12 cellular contexts compared by ENCODE assay signal in genomic region chr12:116121453-116121871, GRCh38.
DNase-seq lines count a peak whose midpoint lies in the region; ATAC-seq and TF ChIP-seq lines count a peak whose summit lies in the region.
"Had no signal": no experiment of that assay in that cellular context is flagged by ENCODE, and none has a peak within 500 bp of the region (broad histone marks: within the 10 kb centered on the region; RNA-seq: fewer than 3 reads in every experiment).

No MANE protein-coding gene starts in this region.

- CTCF ChIA-PET in MCF 10A (lab: Yijun Ruan, JAX), result interaction anchor here (0.6 kb wide), 1 partner anchor 53 kb away, joined by 3 read pairs; no protein-coding TSS in a partner anchor

- no TSS peak for BruUV-seq in MCF 10A (replicated peaks; lab: Mats Ljungman, UMichigan)

- no peak overlapping the region for H3K23ac ChIP-seq in mesendoderm (ENCODE audit: low read length)

- WGBS in spleen, 5 donors, result 19 to 33% (median 26%) methylated on average over 2 of the region's 2 CpGs
- no CpG with 5 or more reads among the region's 2 CpGs for WGBS in mesendoderm (ENCODE audit: extremely low coverage, insufficient coverage, low lambda C conversion rate)

- peak overlapping the region in 1 of 2 donors; percentile 1 for H3K27ac ChIP-seq in breast epithelium
- peak overlapping the region; percentile 99 for H3K27ac ChIP-seq in SJCRH30
- H3K27ac ChIP-seq in spleen, result peak overlapping the region in 1 of 8 donors; percentile 8
- no peak overlapping the region for H3K27ac ChIP-seq in mesendoderm (ENCODE audit: low read depth, low read length)
- H3K27ac ChIP-seq: prostate gland had no signal

- H3K4me3 Mint-ChIP-seq in MCF 10A (ENCODE audit: unreplicated experiment), result peak overlapping the region; percentile 42
- peak overlapping the region; percentile 49 to 54 for H3K4me3 Mint-ChIP-seq in stimulated activated naive CD8-positive, alpha-beta T cell treated with anti-CD3 and anti-CD28 coated beads, Interleukin-15, amount 100 ng/mL, for 72 hours

- no peak overlapping the region for H4K5ac ChIP-seq in mesendoderm (ENCODE audit: low read length)

- H3K9me3 Mint-ChIP-seq in MCF 10A (ENCODE audit: unreplicated experiment), result no peaks in the 10 kb centered on the region
- no peaks in the 10 kb centered on the region for H3K9me3 Mint-ChIP-seq in stimulated activated naive CD8-positive, alpha-beta T cell treated with anti-CD3 and anti-CD28 coated beads, Interleukin-15, amount 100 ng/mL, for 72 hours

- H3K4ac ChIP-seq in mesendoderm (ENCODE audit: low read depth, low read length), result no peak overlapping the region

- intact Hi-C loops in MCF 10A (cut with micrococcal nuclease), result no loop called here
- intact Hi-C loops in breast epithelium (cut with DNase I; ENCODE audit: low total_unique reads), result no loop called here
- intact Hi-C loops in spleen (cut with DNase I; ENCODE audit: low total_unique reads), result no loop called here

- no peaks in the 10 kb centered on the region for H3K27me3 Mint-ChIP-seq in MCF 10A (ENCODE audit: insufficient read depth, unreplicated experiment)
- H3K27me3 Mint-ChIP-seq in stimulated activated naive CD8-positive, alpha-beta T cell treated with anti-CD3 and anti-CD28 coated beads, Interleukin-15, amount 100 ng/mL, for 72 hours, result no peaks in the 10 kb centered on the region

- peak overlapping the region in 1 of 3 donors; percentile 27 for H3K4me3 ChIP-seq in breast epithelium
- no peak overlapping the region; the same call in 1 of the 2 replicates for H3K4me3 ChIP-seq in SJCRH30
- H3K4me3 ChIP-seq in spleen, result peak overlapping the region in 1 of 8 donors; percentile 19
- H3K4me3 ChIP-seq in mesendoderm (ENCODE audit: low read length), result no peak overlapping the region
- H3K4me3 ChIP-seq: heart right ventricle, prostate gland had no signal

- DNase-seq in MCF 10A (ENCODE audit: unreplicated experiment) (peak; percentile 42), breast epithelium (ENCODE audit: low spot score in 2 of 2) (no peak), SJCRH30 (peak; percentile 50 to 77), fibroblast of peridontal ligament (ENCODE audit: extremely low read depth) (peak; percentile 73), spleen (no peak), mesendoderm (no peak)
- DNase-seq in stimulated activated naive CD8-positive, alpha-beta T cell treated with anti-CD3 and anti-CD28 coated beads, Interleukin-15, amount 100 ng/mL, for 72 hours, result no peak
- DNase-seq: Calu3, heart right ventricle, SIG-M5 had no signal

- POLR2A ChIA-PET in MCF 10A (lab: Yijun Ruan, JAX), result interaction anchor here (0.6 to 3.0 kb wide), 11 partner anchors 9 to 147 kb away, joined by 3 to 17 read pairs (median 3); no protein-coding TSS in a partner anchor

- H3K4me1 ChIP-seq in breast epithelium (peaks cover 7 to 17% of the 10 kb centered on the region in 2 donors), SJCRH30 (peaks cover 60% of the 10 kb centered on the region), spleen (peaks cover 24 to 97% (median 64%) of the 10 kb centered on the region in 6 donors), mesendoderm (ENCODE audit: control insufficient read depth, low read depth, low read length) (peaks cover 10% of the 10 kb centered on the region)

- H3K9ac ChIP-seq in mesendoderm (ENCODE audit: low read length), result no peak overlapping the region

- H3K4me1 Mint-ChIP-seq in MCF 10A (ENCODE audit: insufficient read depth, unreplicated experiment), result peaks cover 39% of the 10 kb centered on the region
- peaks cover 56% of the 10 kb centered on the region for H3K4me1 Mint-ChIP-seq in stimulated activated naive CD8-positive, alpha-beta T cell treated with anti-CD3 and anti-CD28 coated beads, Interleukin-15, amount 100 ng/mL, for 72 hours

- no peak for TF ChIP-seq CTCF in MCF 10A (IDR thresholded peaks at IDR 0.05; ENCODE audit: unreplicated experiment)
- no peak for TF ChIP-seq CTCF in breast epithelium (IDR thresholded peaks at IDR 0.05)
- no peak for TF ChIP-seq CTCF in spleen (IDR thresholded peaks at IDR 0.05 in 8 of 11, conservative IDR thresholded peaks at IDR 0.05 in 3 of 11)

- H3K4me2 ChIP-seq in mesendoderm (ENCODE audit: low read length), result no peak overlapping the region

- no peaks in the 10 kb centered on the region for H3K27me3 ChIP-seq in breast epithelium
- no peaks in the 10 kb centered on the region for H3K27me3 ChIP-seq in SJCRH30
- no peaks in the 10 kb centered on the region for H3K27me3 ChIP-seq in spleen (replicated peaks in 1 of 7)
- no peaks in the 10 kb centered on the region for H3K27me3 ChIP-seq in mesendoderm (ENCODE audit: insufficient read depth, low read length, poor library complexity)
- H3K27me3 ChIP-seq: heart right ventricle had no signal

- H3K79me1 ChIP-seq in mesendoderm (ENCODE audit: low read length), result peaks cover 7% of the 10 kb centered on the region

- H3K27ac Mint-ChIP-seq in MCF 10A (ENCODE audit: low read depth, unreplicated experiment), result no peak overlapping the region
- peak overlapping the region; percentile 6 to 67 for H3K27ac Mint-ChIP-seq in stimulated activated naive CD8-positive, alpha-beta T cell treated with anti-CD3 and anti-CD28 coated beads, Interleukin-15, amount 100 ng/mL, for 72 hours

- no peak for TF ChIP-seq POLR2A in breast epithelium (IDR thresholded peaks at IDR 0.05)
- TF ChIP-seq POLR2A in spleen (IDR thresholded peaks at IDR 0.05), result no peak

- no peaks in the 10 kb centered on the region for H3K36me3 Mint-ChIP-seq in MCF 10A (ENCODE audit: insufficient read depth, unreplicated experiment)

- peak; percentile 33 for ATAC-seq in stimulated activated naive CD8-positive, alpha-beta T cell treated with anti-CD3 and anti-CD28 coated beads, Interleukin-15, amount 100 ng/mL, for 72 hours
- ATAC-seq in GM21528 (IDR thresholded peaks at IDR 0.05; ENCODE audit: low FRiP score, unreplicated experiment), result no peak

- H3K18ac ChIP-seq in mesendoderm (ENCODE audit: low read length), result no peak overlapping the region

- peaks cover 39% of the 10 kb centered on the region for H3K79me2 ChIP-seq in mesendoderm (ENCODE audit: control insufficient read depth, insufficient read depth, low read length)

- H2BK120ac ChIP-seq in mesendoderm (ENCODE audit: low read depth, low read length), result no peak overlapping the region

- H2BK15ac ChIP-seq in mesendoderm (replicated peaks; ENCODE audit: low read depth), result no peak overlapping the region

- no peak overlapping the region for H4K8ac ChIP-seq in mesendoderm (ENCODE audit: low read depth, low read length)

- H3K9me3 ChIP-seq in breast epithelium (no peaks in the 10 kb centered on the region), SJCRH30 (replicated peaks) (no peaks in the 10 kb centered on the region), spleen (no peaks in the 10 kb centered on the region)
- H3K9me3 ChIP-seq: heart right ventricle, prostate gland had no signal

- no peak overlapping the region for H3K56ac ChIP-seq in mesendoderm (ENCODE audit: low read length)

- H2BK5ac ChIP-seq in mesendoderm (ENCODE audit: low read length), result no peak overlapping the region

- H2AK5ac ChIP-seq in mesendoderm (ENCODE audit: low read length), result no peak overlapping the region

- H3K36me3 ChIP-seq in breast epithelium (no peaks in the 10 kb centered on the region), SJCRH30 (no peaks in the 10 kb centered on the region), spleen (no peaks in the 10 kb centered on the region), mesendoderm (ENCODE audit: control insufficient read depth, insufficient read depth, low read length) (no peaks in the 10 kb centered on the region)
- H3K36me3 ChIP-seq: heart right ventricle, prostate gland had no signal

Comparison
In these comparisons a context has a peak if more than half of its experiments do, and no peak if none do; other contexts are left out.
1. DNase-seq: peak in MCF 10A (single experiment), SJCRH30 (2 of 2) and fibroblast of peridontal ligament (single experiment); none in breast epithelium (0 of 2), stimulated activated naive CD8-positive, alpha-beta T cell treated with anti-CD3 and anti-CD28 coated beads, Interleukin-15, amount 100 ng/mL, for 72 hours (0 of 2), spleen (single experiment) and mesendoderm (single experiment).